ENCODE assay signal across 8 cellular contexts in the genomic region with DNA sequence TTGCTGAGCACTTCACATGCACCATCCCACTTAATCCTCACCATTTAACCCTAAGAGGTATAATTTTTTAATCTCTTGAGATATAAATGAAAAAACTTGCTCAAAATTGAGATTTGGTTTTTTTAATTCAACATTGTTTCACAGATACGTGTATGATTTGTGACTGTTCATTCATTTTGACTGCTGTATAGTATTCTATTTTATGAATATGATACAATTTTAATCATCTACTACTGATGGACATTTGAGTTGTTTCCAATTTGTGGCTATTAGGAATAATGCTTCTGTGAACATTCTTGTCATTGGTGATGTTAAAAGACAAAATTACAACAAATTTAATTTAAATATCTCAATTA. TPM values are rescaled to one million over a fixed set of nuclear protein-coding genes. Genes with fewer than 3 reads are reported as not detected.
A peak's percentile ranks its signal among the peaks of the same experiment; 100 is the strongest.
DNase-seq lines count a peak whose midpoint lies in the region; ATAC-seq and TF ChIP-seq lines count a peak whose summit lies in the region.

No MANE protein-coding gene starts in this region.

- TF ChIP-seq CTCF in heart left ventricle (IDR thresholded peaks at IDR 0.05) = no peak
- TF ChIP-seq CTCF in kidney epithelial cell (IDR thresholded peaks at IDR 0.05; ENCODE audit: insufficient read depth, low read length, poor library complexity, severe bottlenecking) = no peak
- TF ChIP-seq CTCF in tibial nerve (IDR thresholded peaks at IDR 0.05) = no peak

- peaks cover 0 to 19% (median 9%) of the 10 kb centered on the region in 12 donors for H3K9me3 ChIP-seq in heart left ventricle
- H3K9me3 ChIP-seq in tibial nerve = peaks cover 0 to 11% (median 0%) of the 10 kb centered on the region in 4 donors

- H3K4me3 Mint-ChIP-seq in activated naive CD8-positive, alpha-beta T cell treated with anti-CD3 and anti-CD28 coated beads for 36 hours = peak overlapping the region; percentile 60

- H3K27me3 ChIP-seq in heart left ventricle (no peaks in the 10 kb centered on the region), kidney epithelial cell (ENCODE audit: control insufficient read depth, insufficient read depth, low read length) (no peaks in the 10 kb centered on the region), tibial nerve (no peaks in the 10 kb centered on the region)

- peaks cover 16% of the 10 kb centered on the region for H3K4me1 Mint-ChIP-seq in activated naive CD8-positive, alpha-beta T cell treated with anti-CD3 and anti-CD28 coated beads for 36 hours

- H3K4me1 ChIP-seq in heart left ventricle (peaks cover 0 to 27% (median 15%) of the 10 kb centered on the region in 12 donors), tibial nerve (peaks cover 0 to 27% (median 10%) of the 10 kb centered on the region in 4 donors)

- no peak for DNase-seq in heart left ventricle
- DNase-seq in Right ventricle myocardium superior = no peak
- DNase-seq in activated naive CD8-positive, alpha-beta T cell treated with anti-CD3 and anti-CD28 coated beads for 36 hours = no peak
- DNase-seq in kidney epithelial cell (ENCODE audit: low read depth) = no peak
- DNase-seq in tibial nerve (ENCODE audit: low spot score in 2 of 2) = no peak
- DNase-seq in NCI-H2171 (lab: John Stamatoyannopoulos, UW) = no peak
- no peak for DNase-seq in stimulated activated CD4-positive, alpha-beta T cell treated with anti-CD3 and anti-CD28 coated beads, Interleukin-2, amount 100 ng/mL, for 48 hours

- H3K4me3 ChIP-seq in heart left ventricle = peak overlapping the region in 10 of 12 donors; percentile 60 to 95 (median 73)
- H3K4me3 ChIP-seq in kidney epithelial cell (ENCODE audit: low read depth, low read length) = peak overlapping the region; percentile 30
- peak overlapping the region in 3 of 4 donors; percentile 71 to 78 (median 77) for H3K4me3 ChIP-seq in tibial nerve

- intact Hi-C loops in heart left ventricle (cut with DNase I) = loop anchor here in 4 of 10 donors (5.0 to 10.0 kb wide), 5 partner anchors 45 to 262 kb away; a partner anchor contains a TSS
- intact Hi-C loops in Right ventricle myocardium superior (cut with DNase I) = no loop called here

- no peak for TF ChIP-seq EP300 in tibial nerve (IDR thresholded peaks at IDR 0.05)

- peak overlapping the region in 6 of 12 donors; percentile 90 to 96 (median 94) for H3K27ac ChIP-seq in heart left ventricle
- no peak overlapping the region for H3K27ac ChIP-seq in tibial nerve

- peaks cover 0 to 7% (median 4%) of the 10 kb centered on the region in 9 donors for H3K36me3 ChIP-seq in heart left ventricle
- H3K36me3 ChIP-seq in kidney epithelial cell (ENCODE audit: control insufficient read depth, insufficient read depth, low read length) = peaks cover 1% of the 10 kb centered on the region
- H3K36me3 ChIP-seq in tibial nerve = peaks cover 0 to 7% (median 0%) of the 10 kb centered on the region in 3 donors

- TF ChIP-seq POLR2A in heart left ventricle (IDR thresholded peaks at IDR 0.05) (no peak), tibial nerve (IDR thresholded peaks at IDR 0.05) (no peak)

- no peak overlapping the region for H3K27ac Mint-ChIP-seq in activated naive CD8-positive, alpha-beta T cell treated with anti-CD3 and anti-CD28 coated beads for 36 hours

- peaks cover 22% of the 10 kb centered on the region for H3K36me3 Mint-ChIP-seq in activated naive CD8-positive, alpha-beta T cell treated with anti-CD3 and anti-CD28 coated beads for 36 hours

- H3K9me3 Mint-ChIP-seq in activated naive CD8-positive, alpha-beta T cell treated with anti-CD3 and anti-CD28 coated beads for 36 hours = peaks cover 9% of the 10 kb centered on the region

- no peaks in the 10 kb centered on the region for H3K27me3 Mint-ChIP-seq in activated naive CD8-positive, alpha-beta T cell treated with anti-CD3 and anti-CD28 coated beads for 36 hours

- 89 to 97% (median 93%) methylated on average over 1 of the region's 1 CpG for WGBS in heart left ventricle, 4 donors
- WGBS in tibial nerve, 2 donors = 94 to 96% methylated on average over 1 of the region's 1 CpG

- ATAC-seq in heart left ventricle (no peak), Right ventricle myocardium superior (ENCODE audit: poor library complexity) (no peak), GM18909 (IDR thresholded peaks at IDR 0.05; ENCODE audit: poor library complexity, unreplicated experiment) (no peak)

RNA-seq across cellular contexts. Expression of a gene that starts 0.6 kb away (rescaled TPM):
- 10 to 100 TPM in 7 of 9 donors, 1 to 10 TPM in 2; 6.1 to 19.7 (median 14.5) TPM for total RNA-seq in heart left ventricle
- 10 to 100 TPM in 1 of 2 donors, 1 to 10 TPM in 1; 9.1 to 11.3 TPM for polyA plus RNA-seq in heart left ventricle
- 12.3 TPM for total RNA-seq in Right ventricle myocardium superior
- total RNA-seq in activated naive CD8-positive, alpha-beta T cell treated with anti-CD3 and anti-CD28 coated beads for 36 hours = 10 to 100 TPM; 12.3 to 17.2 TPM
- total RNA-seq in kidney epithelial cell = 17.0 and 17.4 TPM in 2 replicates
- total RNA-seq in tibial nerve = 10 to 100 TPM; 14.7 to 21.4 (median 17.4) TPM

RNA-seq across cellular contexts. Expression of a gene that starts 46.8 kb away (rescaled TPM):
- total RNA-seq in heart left ventricle (1 to 10 TPM; 3.8 to 9.7 (median 7.4) TPM), Right ventricle myocardium superior (5.4 TPM), kidney epithelial cell (12.3 and 13.0 TPM in 2 replicates), tibial nerve (10 to 100 TPM; 10.5 to 17.4 (median 13.4) TPM)
- polyA plus RNA-seq in heart left ventricle = 1 to 10 TPM; 2.0 to 3.7 TPM
- 1 to 10 TPM; 3.9 to 6.1 TPM for total RNA-seq in activated naive CD8-positive, alpha-beta T cell treated with anti-CD3 and anti-CD28 coated beads for 36 hours

RNA-seq across cellular contexts. Expression of a gene that starts 47.2 kb away (rescaled TPM):
- total RNA-seq in heart left ventricle (10 to 100 TPM in 4 of 9 donors, 1 to 10 TPM in 5; 4.0 to 19.9 (median 8.6) TPM), Right ventricle myocardium superior (9.0 TPM), kidney epithelial cell (36.0 and 38.1 TPM in 2 replicates), tibial nerve (10 to 100 TPM; 42.9 to 66.5 (median 62.2) TPM)
- 10 to 100 TPM; 12.3 to 19.5 TPM for polyA plus RNA-seq in heart left ventricle
- 10 to 100 TPM; 18.4 to 19.2 TPM for total RNA-seq in activated naive CD8-positive, alpha-beta T cell treated with anti-CD3 and anti-CD28 coated beads for 36 hours
